ENCODE assay signal across 16 cellular contexts in the genomic region with DNA sequence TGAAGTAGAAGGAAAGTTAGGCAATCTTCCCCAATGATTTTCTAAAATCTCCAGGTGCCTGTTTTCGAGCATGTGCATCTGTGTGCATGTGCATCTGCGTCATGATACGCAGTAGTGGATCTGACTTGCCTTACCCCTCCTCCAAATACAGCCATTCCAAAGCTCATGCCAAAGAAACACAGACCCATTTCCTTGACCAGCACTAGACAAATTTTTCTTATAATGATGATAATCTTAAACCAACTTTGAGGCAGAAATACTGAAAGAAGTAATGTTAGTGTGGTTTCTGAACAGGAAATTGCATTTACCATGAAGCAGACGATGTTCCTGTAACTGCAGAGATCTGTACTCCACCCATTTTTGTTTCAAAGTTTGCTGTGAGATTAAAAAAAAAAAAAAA. TPM values are rescaled to one million over a fixed set of nuclear protein-coding genes. Genes with fewer than 3 reads are reported as not detected.
DNase-seq lines count a peak whose midpoint lies in the region; ATAC-seq lines count a peak whose summit lies in the region.
"Had no signal": no experiment of that assay in that cellular context is flagged by ENCODE, and none has a peak within 500 bp of the region (broad histone marks: within the 10 kb centered on the region; RNA-seq: fewer than 3 reads in every experiment).

No MANE protein-coding gene starts in this region.

- peaks cover 89% of the 10 kb centered on the region for H3K36me3 Mint-ChIP-seq in activated CD4-positive, alpha-beta T cell treated with anti-CD3 and anti-CD28 coated beads, Interleukin-2, amount 10 ng/mL, durations not matched to agents 7 days and 5 days (ENCODE audit: low read depth)
- peaks cover 88% of the 10 kb centered on the region for H3K36me3 Mint-ChIP-seq in activated naive CD8-positive, alpha-beta T cell treated with anti-CD3 and anti-CD28 coated beads, Interleukin-2, amount 50 U/mL, for 24 hours (ENCODE audit: low read depth)
- H3K36me3 Mint-ChIP-seq in stimulated activated effector memory CD8-positive, alpha-beta T cell treated with anti-CD3 and anti-CD28 coated beads, Interleukin-12 subunit alpha, Interleukin-12 subunit beta, amount 100 ng/mL, for 72 hours, result peaks cover 100% of the 10 kb centered on the region

- no peaks in the 10 kb centered on the region for H3K27me3 Mint-ChIP-seq in activated CD4-positive, alpha-beta T cell treated with anti-CD3 and anti-CD28 coated beads, Interleukin-2, amount 10 ng/mL, durations not matched to agents 7 days and 5 days
- no peaks in the 10 kb centered on the region for H3K27me3 Mint-ChIP-seq in activated naive CD8-positive, alpha-beta T cell treated with anti-CD3 and anti-CD28 coated beads, Interleukin-2, amount 50 U/mL, for 24 hours

- peak; percentile 57 for DNase-seq in activated CD4-positive, alpha-beta T cell treated with anti-CD3 and anti-CD28 coated beads, Interleukin-2, amount 10 ng/mL, durations not matched to agents 7 days and 5 days
- DNase-seq in activated CD4-positive, alpha-beta T cell treated with anti-CD3 and anti-CD28 coated beads, Interleukin-2, amount 50 U/mL, for 4 hours, result no peak
- peak; percentile 56 for DNase-seq in NOMO-1 treated with dmso at 0.1 percent for 144 hours (lab: John Stamatoyannopoulos, UW; ENCODE audit: unreplicated experiment)
- no peak for DNase-seq in activated naive CD8-positive, alpha-beta T cell treated with anti-CD3 and anti-CD28 coated beads, Interleukin-2, amount 50 U/mL, for 24 hours
- no peak for DNase-seq in stimulated activated effector memory CD8-positive, alpha-beta T cell treated with anti-CD3 and anti-CD28 coated beads, Interleukin-12 subunit alpha, Interleukin-12 subunit beta, amount 100 ng/mL, for 72 hours (ENCODE audit: low spot score in 2 of 2)
- no peak for DNase-seq in mucosa of gallbladder (ENCODE audit: low spot score)
- no peak for DNase-seq in DMS 273 (lab: John Stamatoyannopoulos, UW; ENCODE audit: unreplicated experiment)
- no peak for DNase-seq in OCI-M2 (lab: John Stamatoyannopoulos, UW; ENCODE audit: unreplicated experiment)
- DNase-seq: activated gamma-delta T cell; EL; left colon; NCI-H187; stimulated activated CD4-positive, alpha-beta T cell treated with anti-CD3 and anti-CD28 coated beads, Interleukin-1b, Interleukin-23, amount 100 ng/mL, for 48 hours; T-helper 9 cell had no signal

- POLR2A ChIA-PET in activated CD4-positive, alpha-beta T cell treated with anti-CD3 and anti-CD28 coated beads, Interleukin-2, amount 10 ng/mL, durations not matched to agents 7 days and 5 days (lab: Charles Lee), result interaction anchor here (0.6 to 1.6 kb wide), 3 partner anchors 14 to 27 kb away, joined by 3 to 5 read pairs (median 3); no protein-coding TSS in a partner anchor

- H3K4me1 Mint-ChIP-seq in activated CD4-positive, alpha-beta T cell treated with anti-CD3 and anti-CD28 coated beads, Interleukin-2, amount 10 ng/mL, durations not matched to agents 7 days and 5 days, result peaks cover 89% of the 10 kb centered on the region
- H3K4me1 Mint-ChIP-seq in activated naive CD8-positive, alpha-beta T cell treated with anti-CD3 and anti-CD28 coated beads, Interleukin-2, amount 50 U/mL, for 24 hours, result peaks cover 93% of the 10 kb centered on the region
- peaks cover 90% of the 10 kb centered on the region for H3K4me1 Mint-ChIP-seq in stimulated activated effector memory CD8-positive, alpha-beta T cell treated with anti-CD3 and anti-CD28 coated beads, Interleukin-12 subunit alpha, Interleukin-12 subunit beta, amount 100 ng/mL, for 72 hours

- no peaks in the 10 kb centered on the region for H3K9me3 Mint-ChIP-seq in activated CD4-positive, alpha-beta T cell treated with anti-CD3 and anti-CD28 coated beads, Interleukin-2, amount 10 ng/mL, durations not matched to agents 7 days and 5 days
- H3K9me3 Mint-ChIP-seq in activated naive CD8-positive, alpha-beta T cell treated with anti-CD3 and anti-CD28 coated beads, Interleukin-2, amount 50 U/mL, for 24 hours, result no peaks in the 10 kb centered on the region
- no peaks in the 10 kb centered on the region for H3K9me3 Mint-ChIP-seq in stimulated activated effector memory CD8-positive, alpha-beta T cell treated with anti-CD3 and anti-CD28 coated beads, Interleukin-12 subunit alpha, Interleukin-12 subunit beta, amount 100 ng/mL, for 72 hours

- peak overlapping the region; percentile 71 for H3K4me3 Mint-ChIP-seq in activated CD4-positive, alpha-beta T cell treated with anti-CD3 and anti-CD28 coated beads, Interleukin-2, amount 10 ng/mL, durations not matched to agents 7 days and 5 days
- peak overlapping the region; percentile 75 for H3K4me3 Mint-ChIP-seq in activated naive CD8-positive, alpha-beta T cell treated with anti-CD3 and anti-CD28 coated beads, Interleukin-2, amount 50 U/mL, for 24 hours
- H3K4me3 Mint-ChIP-seq in stimulated activated effector memory CD8-positive, alpha-beta T cell treated with anti-CD3 and anti-CD28 coated beads, Interleukin-12 subunit alpha, Interleukin-12 subunit beta, amount 100 ng/mL, for 72 hours, result peak overlapping the region; percentile 57

- no peak for ATAC-seq in activated naive CD8-positive, alpha-beta T cell treated with anti-CD3 and anti-CD28 coated beads, Interleukin-2, amount 50 U/mL, for 24 hours
- ATAC-seq in stimulated activated effector memory CD8-positive, alpha-beta T cell treated with anti-CD3 and anti-CD28 coated beads, Interleukin-12 subunit alpha, Interleukin-12 subunit beta, amount 100 ng/mL, for 72 hours, result no peak
- ATAC-seq: gastroesophageal sphincter, left colon had no signal

- peak overlapping the region; percentile 96 for H3K27ac Mint-ChIP-seq in activated CD4-positive, alpha-beta T cell treated with anti-CD3 and anti-CD28 coated beads, Interleukin-2, amount 10 ng/mL, durations not matched to agents 7 days and 5 days
- H3K27ac Mint-ChIP-seq in activated naive CD8-positive, alpha-beta T cell treated with anti-CD3 and anti-CD28 coated beads, Interleukin-2, amount 50 U/mL, for 24 hours, result peak overlapping the region; percentile 96
- H3K27ac Mint-ChIP-seq in stimulated activated effector memory CD8-positive, alpha-beta T cell treated with anti-CD3 and anti-CD28 coated beads, Interleukin-12 subunit alpha, Interleukin-12 subunit beta, amount 100 ng/mL, for 72 hours, result peak overlapping the region; percentile 94

- CTCF ChIA-PET in activated CD4-positive, alpha-beta T cell treated with anti-CD3 and anti-CD28 coated beads, Interleukin-2, amount 10 ng/mL, durations not matched to agents 7 days and 5 days (lab: Charles Lee), result interaction anchor here (0.5 to 2.3 kb wide), 8 partner anchors 9 to 154 kb away, joined by 3 to 8 read pairs (median 5); no protein-coding TSS in a partner anchor

RNA-seq across cellular contexts. Expression of a gene that starts 25.7 kb away (rescaled TPM):
- total RNA-seq in activated CD4-positive, alpha-beta T cell treated with anti-CD3 and anti-CD28 coated beads, Interleukin-2, amount 10 ng/mL, durations not matched to agents 7 days and 5 days, result 100 to 1,000 TPM; 234 to 279 TPM
- total RNA-seq in mucosa of gallbladder, result 10.7 TPM
- total RNA-seq: HT1080 had no signal

Comparison
In these comparisons a context has a peak if more than half of its experiments do, and no peak if none do; other contexts are left out.
1. DNase-seq: peak in activated CD4-positive, alpha-beta T cell treated with anti-CD3 and anti-CD28 coated beads, Interleukin-2, amount 10 ng/mL, durations not matched to agents 7 days and 5 days (single experiment) and NOMO-1 treated with dmso at 0.1 percent for 144 hours (single experiment); none in activated CD4-positive, alpha-beta T cell treated with anti-CD3 and anti-CD28 coated beads, Interleukin-2, amount 50 U/mL, for 4 hours (0 of 2), activated naive CD8-positive, alpha-beta T cell treated with anti-CD3 and anti-CD28 coated beads, Interleukin-2, amount 50 U/mL, for 24 hours (single experiment), stimulated activated effector memory CD8-positive, alpha-beta T cell treated with anti-CD3 and anti-CD28 coated beads, Interleukin-12 subunit alpha, Interleukin-12 subunit beta, amount 100 ng/mL, for 72 hours (0 of 2), mucosa of gallbladder (single experiment), DMS 273 (single experiment) and OCI-M2 (single experiment).
2. RNA of a gene that starts 25.7 kb away (total RNA-seq): 234 to 279 TPM in activated CD4-positive, alpha-beta T cell treated with anti-CD3 and anti-CD28 coated beads, Interleukin-2, amount 10 ng/mL, durations not matched to agents 7 days and 5 days; 10.7 TPM in mucosa of gallbladder (single experiment); every median in the first group is over 10 times any median in the second.
3. Peak in every context shown above with its lines, with median percentiles within 50 percentile points of each other: H3K27ac Mint-ChIP-seq and H3K4me3 Mint-ChIP-seq.